In genomic region chr16:78878570-78878969, GRCh38 we compare ENCODE assay signal across 35 cellular contexts.
"Had no signal": no experiment of that assay in that cellular context is flagged by ENCODE, and none has a peak within 500 bp of the region (broad histone marks: within the 10 kb centered on the region; RNA-seq: fewer than 3 reads in every experiment).

No MANE protein-coding gene starts in this region.

- H3K9ac ChIP-seq: KMS-11 had no signal

- H3K4me3 ChIP-seq: MG63 had no signal

- H3K9me3 ChIP-seq: MG63 had no signal

- H3K27ac ChIP-seq: KMS-11 had no signal

- DNase-seq: Kasumi-1, MG63, MM.1S, MV-4-11, NCI-H1048, NCI-H1092, NCI-H1092 treated with DMSO at 0.1 percent for 48 hours, NCI-H1105, NCI-H1105 treated with DMSO at 0.1 percent for 48 hours, NCI-H1417, NCI-H1417 treated with DMSO at 0.1 percent for 48 hours, NCI-H1436, NCI-H1436 treated with DMSO at 0.1 percent for 48 hours, NCI-H146, NCI-H1694, NCI-H1694 treated with DMSO at 0.1 percent for 48 hours, NCI-H187, NCI-H187 treated with DMSO at 0.1 percent for 48 hours, NCI-H1930, NCI-H2029, NCI-H2029 treated with DMSO at 0.1 percent for 48 hours, NCI-H2081, NCI-H2081 treated with DMSO at 0.1 percent for 48 hours, NCI-H2107, NCI-H2171, NCI-H2171 treated with DMSO at 0.1 percent for 48 hours, NCI-H2227 treated with DMSO at 0.1 percent for 48 hours, NCI-H226, NCI-H345, NCI-H446, NCI-H446 treated with DMSO at 0.1 percent for 48 hours, NCI-H510A, NCI-H510A treated with DMSO at 0.1 percent for 48 hours, NCI-H524 had no signal

- H3K36me3 ChIP-seq: MG63 had no signal

- H3K4me2 ChIP-seq: KMS-11 had no signal

- H3K27me3 ChIP-seq: MG63 had no signal
